1 cellular context compared by ENCODE assay signal in genomic region chr3:20213491-20213890, GRCh38. TPM values are rescaled to one million over a fixed set of nuclear protein-coding genes. Genes with fewer than 3 reads are reported as not detected.
"Had no signal": no experiment of that assay in that cellular context is flagged by ENCODE, and none has a peak within 500 bp of the region (broad histone marks: within the 10 kb centered on the region; RNA-seq: fewer than 3 reads in every experiment).

No MANE protein-coding gene starts in this region.

RNA-seq across cellular contexts. Expression of gene SGO1, which starts 27.5 kb away (rescaled TPM):
- total RNA-seq: ascending aorta had no signal
